In genomic region chr3:51538459-51539290, GRCh38 we compare ENCODE assay signal across 8 cellular contexts.
DNase-seq lines count a peak whose midpoint lies in the region; ATAC-seq and TF ChIP-seq lines count a peak whose summit lies in the region.

TSS of gene RAD54L2 (plus strand) at chr3:51538719. CDS start at chr3:51590421, 51,702 bp downstream.

- H3K27ac ChIP-seq in VCaP (peak within 1 kb of the TSS; percentile 93), iPS-20b (ENCODE audit: low read length) (peak within 1 kb of the TSS; percentile 52), skin epidermis (peak within 1 kb of the TSS; percentile 69 to 98 (median 92))

- peak; percentile 80 for ATAC-seq in HG02852 (IDR thresholded peaks at IDR 0.05; ENCODE audit: unreplicated experiment)

- no peaks in the 10 kb centered on the region for H3K9me3 ChIP-seq in iPS-20b (ENCODE audit: insufficient read depth, low read depth, low read length)

- in situ Hi-C loops in T47D (cut with HindIII; ENCODE audit: low pct_unique_long_range_greater_than_20kb, low sequenced_read_pairs): no loop called here

- peak; percentile 51 for TF ChIP-seq CTCF in VCaP (conservative IDR thresholded peaks at IDR 0.05)

- peak within 1 kb of the TSS; percentile 90 for H3K4me3 ChIP-seq in iPS-20b (ENCODE audit: low read length)
- H3K4me3 ChIP-seq in skin epidermis: peak within 1 kb of the TSS; percentile 70 to 94 (median 92)

- peaks cover 15% of the 10 kb centered on the region; the same call in 1 of the 2 replicates for H3K36me3 ChIP-seq in iPS-20b (ENCODE audit: insufficient read depth, low read depth, low read length)

- no peaks in the 10 kb centered on the region for H3K27me3 ChIP-seq in iPS-20b (ENCODE audit: insufficient read depth, low read length)

- H3K4me1 ChIP-seq in iPS-20b (ENCODE audit: insufficient read depth, low read length): peaks cover 5% of the 10 kb centered on the region

- DNase-seq in NCI-H2029 (lab: John Stamatoyannopoulos, UW) (peak; percentile 23), NCI-H2029 treated with DMSO at 0.1 percent for 48 hours (lab: John Stamatoyannopoulos, UW) (no peak), NCI-H2107 treated with DMSO at 0.1 percent for 48 hours (lab: John Stamatoyannopoulos, UW; ENCODE audit: unreplicated experiment) (peak; percentile 25), T47D (ENCODE audit: low read depth in 1 of 2, low spot score in 1 of 2) (peak; percentile 64 to 86)

- peak within 1 kb of the TSS; percentile 95 for H3K9ac ChIP-seq in iPS-20b (ENCODE audit: low read depth, low read length)
